In genomic region chr7:31373337-31374289, GRCh38 we compare ENCODE assay signal across 9 cellular contexts. TPM values are rescaled to one million over a fixed set of nuclear protein-coding genes. Genes with fewer than 3 reads are reported as not detected.
DNase-seq lines count a peak whose midpoint lies in the region; ATAC-seq and TF ChIP-seq lines count a peak whose summit lies in the region.
"Had no signal": no experiment of that assay in that cellular context is flagged by ENCODE, and none has a peak within 500 bp of the region (broad histone marks: within the 10 kb centered on the region; RNA-seq: fewer than 3 reads in every experiment).

No MANE protein-coding gene starts in this region.

- H3K79me2 ChIP-seq in hepatocyte = no peaks in the 10 kb centered on the region

- H3K9me2 ChIP-seq in hepatocyte (replicated peaks; ENCODE audit: insufficient read depth) = no peaks in the 10 kb centered on the region

- no peak overlapping the region for H3K27ac Mint-ChIP-seq in activated CD8-positive, alpha-beta T cell treated with anti-CD3 and anti-CD28 coated beads, Interleukin-2, amount 10 ng/mL, durations not matched to agents 7 days and 5 days
- H3K27ac Mint-ChIP-seq: natural killer cell treated with Interleukin-12 subunit alpha and Interleukin-12 subunit beta and Interleukin-15 and Interleukin-18, amount 100 ng/mL, for 72 hours had no signal

- no peaks in the 10 kb centered on the region for H3K9me3 Mint-ChIP-seq in activated CD8-positive, alpha-beta T cell treated with anti-CD3 and anti-CD28 coated beads, Interleukin-2, amount 10 ng/mL, durations not matched to agents 7 days and 5 days (ENCODE audit: insufficient read depth)
- H3K9me3 Mint-ChIP-seq: natural killer cell treated with Interleukin-12 subunit alpha and Interleukin-12 subunit beta and Interleukin-15 and Interleukin-18, amount 100 ng/mL, for 72 hours had no signal

- H3K27me3 ChIP-seq in BE2C (peaks cover 15% of the 10 kb centered on the region), hepatocyte (no peaks in the 10 kb centered on the region), tibial nerve (no peaks in the 10 kb centered on the region)

- WGBS in hepatocyte (ENCODE audit: low lambda C conversion rate, missing lambda C conversion rate) = 77% methylated on average over 12 of the region's 12 CpGs
- WGBS in tibial nerve, 2 donors = 73 to 75% methylated on average over 12 of the region's 12 CpGs

- no peaks in the 10 kb centered on the region for H3K4me1 ChIP-seq in BE2C
- H3K4me1 ChIP-seq in hepatocyte (ENCODE audit: insufficient read depth) = no peaks in the 10 kb centered on the region
- no peaks in the 10 kb centered on the region for H3K4me1 ChIP-seq in tibial nerve

- H3K4me3 ChIP-seq in BE2C (ENCODE audit: low read depth, low read length) (no peak overlapping the region), hepatocyte (no peak overlapping the region), tibial nerve (no peak overlapping the region)

- DNase-seq in BE2C (peak; percentile 56), NCI-H1694 treated with DMSO at 0.1 percent for 48 hours (lab: John Stamatoyannopoulos, UW) (peak; percentile 79), hepatocyte (ENCODE audit: low spot score) (peak; percentile 82), tibial nerve (ENCODE audit: low spot score in 2 of 2) (peak in 1 of 2 donors; percentile 42)
- peak; percentile 26 for DNase-seq in activated CD8-positive, alpha-beta T cell treated with anti-CD3 and anti-CD28 coated beads, Interleukin-2, amount 10 ng/mL, durations not matched to agents 7 days and 5 days
- no peak for DNase-seq in activated CD8-positive, alpha-beta memory T cell treated with anti-CD3 and anti-CD28 coated beads for 24 hours

- CTCF ChIA-PET in activated CD8-positive, alpha-beta T cell treated with anti-CD3 and anti-CD28 coated beads, Interleukin-2, amount 10 ng/mL, durations not matched to agents 7 days and 5 days (lab: Charles Lee) = interaction anchor here (1.3 kb wide), 2 partner anchors 19 to 116 kb away, joined by 3 to 4 read pairs; no protein-coding TSS in a partner anchor

- H3K27me3 Mint-ChIP-seq in activated CD8-positive, alpha-beta T cell treated with anti-CD3 and anti-CD28 coated beads, Interleukin-2, amount 10 ng/mL, durations not matched to agents 7 days and 5 days (ENCODE audit: low read depth) = no peaks in the 10 kb centered on the region

- TF ChIP-seq CTCF in BE2C (IDR thresholded peaks at IDR 0.05; ENCODE audit: low read depth, low read length) (peak; percentile 82), hepatocyte (IDR thresholded peaks at IDR 0.05; ENCODE audit: poor library complexity) (peak; percentile 76), tibial nerve (IDR thresholded peaks at IDR 0.05) (peak in 3 of 5 experiments; percentile 30 to 41 (median 30))

- POLR2A ChIA-PET in activated CD8-positive, alpha-beta T cell treated with anti-CD3 and anti-CD28 coated beads, Interleukin-2, amount 10 ng/mL, durations not matched to agents 7 days and 5 days (lab: Charles Lee) = no interaction called here

- H3K4me2 ChIP-seq in hepatocyte = no peak overlapping the region

- H2AFZ ChIP-seq in hepatocyte = no peak overlapping the region

- no peaks in the 10 kb centered on the region for H3K4me1 Mint-ChIP-seq in activated CD8-positive, alpha-beta T cell treated with anti-CD3 and anti-CD28 coated beads, Interleukin-2, amount 10 ng/mL, durations not matched to agents 7 days and 5 days (ENCODE audit: low read depth)

- TF ChIP-seq POLR2A in tibial nerve (IDR thresholded peaks at IDR 0.05) = no peak

- H3K36me3 Mint-ChIP-seq in activated CD8-positive, alpha-beta T cell treated with anti-CD3 and anti-CD28 coated beads, Interleukin-2, amount 10 ng/mL, durations not matched to agents 7 days and 5 days (ENCODE audit: low read depth) = no peaks in the 10 kb centered on the region
- H3K36me3 Mint-ChIP-seq: natural killer cell treated with Interleukin-12 subunit alpha and Interleukin-12 subunit beta and Interleukin-15 and Interleukin-18, amount 100 ng/mL, for 72 hours had no signal

- H3K27ac ChIP-seq in hepatocyte (no peak overlapping the region), tibial nerve (no peak overlapping the region)

- H3K36me3 ChIP-seq in BE2C = no peaks in the 10 kb centered on the region
- H3K36me3 ChIP-seq in hepatocyte (replicated peaks; ENCODE audit: insufficient read depth, low read depth) = no peaks in the 10 kb centered on the region
- H3K36me3 ChIP-seq in tibial nerve = no peaks in the 10 kb centered on the region

- no peaks in the 10 kb centered on the region for H3K9me3 ChIP-seq in BE2C
- no peaks in the 10 kb centered on the region for H3K9me3 ChIP-seq in hepatocyte (ENCODE audit: low read depth)
- no peaks in the 10 kb centered on the region for H3K9me3 ChIP-seq in tibial nerve

- no peaks in the 10 kb centered on the region for H4K20me1 ChIP-seq in hepatocyte (ENCODE audit: insufficient read depth, poor library complexity, severe bottlenecking)

- no peak for TF ChIP-seq EP300 in tibial nerve (IDR thresholded peaks at IDR 0.05)

- ATAC-seq in GM18519 (IDR thresholded peaks at IDR 0.05; ENCODE audit: low FRiP score, unreplicated experiment) (peak; percentile 80), HG02885 (IDR thresholded peaks at IDR 0.05; ENCODE audit: poor library complexity, unreplicated experiment) (peak; percentile 93)
- no peak for ATAC-seq in activated CD8-positive, alpha-beta T cell treated with anti-CD3 and anti-CD28 coated beads, Interleukin-2, amount 10 ng/mL, durations not matched to agents 7 days and 5 days

- no peak overlapping the region for H3K4me3 Mint-ChIP-seq in activated CD8-positive, alpha-beta T cell treated with anti-CD3 and anti-CD28 coated beads, Interleukin-2, amount 10 ng/mL, durations not matched to agents 7 days and 5 days
- H3K4me3 Mint-ChIP-seq: natural killer cell treated with Interleukin-12 subunit alpha and Interleukin-12 subunit beta and Interleukin-15 and Interleukin-18, amount 100 ng/mL, for 72 hours had no signal

RNA-seq across cellular contexts. Expression of gene NEUROD6, which starts 33.1 kb away (rescaled TPM):
- not detected for polyA plus RNA-seq in BE2C (2012; ENCODE audit: insufficient read depth, insufficient read length, low read depth)
- not detected for total RNA-seq in activated CD8-positive, alpha-beta T cell treated with anti-CD3 and anti-CD28 coated beads, Interleukin-2, amount 10 ng/mL, durations not matched to agents 7 days and 5 days
- total RNA-seq in hepatocyte = not detected in 2 replicates
- polyA plus RNA-seq in hepatocyte = not detected in 2 replicates
- total RNA-seq in tibial nerve = not detected
- total RNA-seq: natural killer cell treated with Interleukin-12 subunit alpha and Interleukin-12 subunit beta and Interleukin-15 and Interleukin-18, amount 100 ng/mL, for 72 hours had no signal

Comparison
In these comparisons a context has a peak if more than half of its experiments do, and no peak if none do; other contexts are left out.
1. CTCF ChIP-seq: peak in every context shown above with its lines; median percentile 82 in BE2C; 76 in hepatocyte; 30 in tibial nerve.